8 cellular contexts compared by ENCODE assay signal in the genomic region with DNA sequence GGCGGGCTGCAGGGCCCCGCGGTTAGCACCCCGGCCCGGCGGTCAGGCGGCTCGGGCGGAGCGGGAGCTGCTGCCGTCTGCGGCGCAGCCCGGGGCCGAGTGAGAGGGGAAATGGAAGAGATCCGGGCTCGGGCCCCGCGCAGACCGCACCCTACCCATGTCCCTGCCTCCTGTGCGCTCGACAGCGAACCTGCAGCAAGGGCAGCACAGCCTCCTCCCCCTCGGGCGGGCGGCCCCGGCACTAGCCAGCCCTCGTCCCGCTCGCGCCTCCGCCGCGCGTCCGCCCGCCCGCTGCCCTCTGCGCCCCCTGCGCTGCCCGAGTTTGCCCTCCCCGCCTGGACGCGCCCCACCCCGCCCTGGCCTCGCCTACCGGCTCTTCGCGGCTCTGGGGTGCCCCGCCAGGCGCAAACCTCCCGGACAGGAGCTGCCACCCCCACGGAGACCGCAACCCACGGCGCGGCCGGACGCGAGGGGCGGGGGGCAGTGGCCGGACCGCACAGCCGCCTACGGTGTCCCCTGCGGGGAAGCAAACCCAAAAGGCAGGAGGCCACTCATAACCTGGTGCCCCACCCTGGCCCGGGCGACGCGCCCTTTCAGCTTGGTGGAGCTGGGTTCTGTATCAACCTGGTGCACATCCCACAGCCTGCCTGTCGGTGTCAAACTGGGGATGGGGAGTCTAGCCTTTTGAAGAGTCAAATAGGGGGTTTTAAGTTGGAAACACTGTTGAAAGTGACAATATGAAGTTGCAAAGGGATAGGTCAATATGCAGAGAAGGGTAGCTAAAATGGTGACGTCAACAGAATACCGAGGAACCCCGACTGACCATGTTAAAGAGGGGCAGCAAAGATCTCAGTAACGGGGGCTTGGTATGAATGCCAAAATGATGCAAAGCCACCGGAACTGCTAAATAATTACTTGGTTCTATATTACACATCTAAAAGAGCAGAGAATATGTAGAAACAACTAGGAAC. TPM values are rescaled to one million over a fixed set of nuclear protein-coding genes. Genes with fewer than 3 reads are reported as not detected.
DNase-seq lines count a peak whose midpoint lies in the region; ATAC-seq and TF ChIP-seq lines count a peak whose summit lies in the region.

A gene (minus strand): TSS at position 101 of the 971 bp plus-strand sequence. CDS start 454 bp downstream, outside the sequence.

- peaks cover 15 to 82% (median 47%) of the 10 kb centered on the region in 3 donors for H3K27me3 ChIP-seq in stomach

- H3K4me1 ChIP-seq in stomach: peaks cover 41 to 53% (median 52%) of the 10 kb centered on the region in 4 donors

- no peak for TF ChIP-seq POLR2A in stomach (IDR thresholded peaks at IDR 0.05)

- peaks cover 0 to 5% (median 0%) of the 10 kb centered on the region in 4 donors for H3K36me3 ChIP-seq in stomach

- ATAC-seq in activated T-cell treated with anti-CD3 and anti-CD28 coated beads, Interleukin-2, amount 50 U/mL, for 4 hours: peak in 1 of 2 donors; percentile 7

- no peak for TF ChIP-seq EP300 in stomach (IDR thresholded peaks at IDR 0.05)

- H3K27ac Mint-ChIP-seq in activated CD4-positive, alpha-beta T cell treated with anti-CD3 and anti-CD28 coated beads, Interleukin-2, amount 10 ng/mL, durations not matched to agents 24 days and 14 days: no peak within 1 kb of the TSS

- no peak for DNase-seq in activated CD4-positive, alpha-beta T cell treated with anti-CD3 and anti-CD28 coated beads, Interleukin-2, amount 10 ng/mL, durations not matched to agents 24 days and 14 days
- no peak for DNase-seq in activated CD4-positive, alpha-beta T cell treated with anti-CD3 and anti-CD28 coated beads, Interleukin-2, amount 50 U/mL, for 1 hour
- no peak for DNase-seq in activated T-cell treated with anti-CD3 and anti-CD28 coated beads, Interleukin-2, amount 50 U/mL, for 4 hours
- peak; percentile 62 for DNase-seq in islet precursor cell
- DNase-seq in stomach: peak; percentile 79
- no peak for DNase-seq in inferior parietal cortex (ENCODE audit: extremely low spot score)
- DNase-seq in NCI-H1930 (lab: John Stamatoyannopoulos, UW): no peak
- no peak for DNase-seq in NCI-H2107 treated with DMSO at 0.1 percent for 48 hours (lab: John Stamatoyannopoulos, UW; ENCODE audit: unreplicated experiment)

- peak within 1 kb of the TSS; percentile 69 to 85 (median 73) for H3K27ac ChIP-seq in stomach

- intact Hi-C loops in activated CD4-positive, alpha-beta T cell treated with anti-CD3 and anti-CD28 coated beads, Interleukin-2, amount 10 ng/mL, durations not matched to agents 24 days and 14 days (cut with micrococcal nuclease): no loop called here
- intact Hi-C loops in stomach (cut with DNase I; ENCODE audit: low total_unique reads): loop anchor here (10.0 kb wide), 1 partner anchor 54 kb away; no protein-coding TSS in a partner anchor

- WGBS in stomach, 5 donors: 1 to 6% (median 2%) methylated on average over 51 to 76 of the region's 76 CpGs

- no peaks in the 10 kb centered on the region for H3K9me3 Mint-ChIP-seq in activated CD4-positive, alpha-beta T cell treated with anti-CD3 and anti-CD28 coated beads, Interleukin-2, amount 10 ng/mL, durations not matched to agents 24 days and 14 days
- no peaks in the 10 kb centered on the region for H3K9me3 Mint-ChIP-seq in activated T-cell treated with anti-CD3 and anti-CD28 coated beads, Interleukin-2, amount 50 U/mL, for 4 hours

- peaks cover 10% of the 10 kb centered on the region for H3K4me1 Mint-ChIP-seq in activated CD4-positive, alpha-beta T cell treated with anti-CD3 and anti-CD28 coated beads, Interleukin-2, amount 10 ng/mL, durations not matched to agents 24 days and 14 days
- H3K4me1 Mint-ChIP-seq in activated T-cell treated with anti-CD3 and anti-CD28 coated beads, Interleukin-2, amount 50 U/mL, for 4 hours (ENCODE audit: low read depth): peaks cover 28% of the 10 kb centered on the region

- peaks cover 74% of the 10 kb centered on the region for H3K27me3 Mint-ChIP-seq in activated CD4-positive, alpha-beta T cell treated with anti-CD3 and anti-CD28 coated beads, Interleukin-2, amount 10 ng/mL, durations not matched to agents 24 days and 14 days
- H3K27me3 Mint-ChIP-seq in activated T-cell treated with anti-CD3 and anti-CD28 coated beads, Interleukin-2, amount 50 U/mL, for 4 hours (ENCODE audit: low read depth): peaks cover 56% of the 10 kb centered on the region

- peak within 1 kb of the TSS; percentile 46 to 61 (median 56) for H3K4me3 ChIP-seq in stomach

- no peak for TF ChIP-seq CTCF in stomach (IDR thresholded peaks at IDR 0.05)

- no peaks in the 10 kb centered on the region for H3K9me3 ChIP-seq in stomach

- peak within 1 kb of the TSS; percentile 37 for H3K4me3 Mint-ChIP-seq in activated CD4-positive, alpha-beta T cell treated with anti-CD3 and anti-CD28 coated beads, Interleukin-2, amount 10 ng/mL, durations not matched to agents 24 days and 14 days
- H3K4me3 Mint-ChIP-seq in activated T-cell treated with anti-CD3 and anti-CD28 coated beads, Interleukin-2, amount 50 U/mL, for 4 hours: peak within 1 kb of the TSS; percentile 46

- H3K36me3 Mint-ChIP-seq in activated CD4-positive, alpha-beta T cell treated with anti-CD3 and anti-CD28 coated beads, Interleukin-2, amount 10 ng/mL, durations not matched to agents 24 days and 14 days (ENCODE audit: low read depth): no peaks in the 10 kb centered on the region
- H3K36me3 Mint-ChIP-seq in activated T-cell treated with anti-CD3 and anti-CD28 coated beads, Interleukin-2, amount 50 U/mL, for 4 hours (ENCODE audit: insufficient read depth): no peaks in the 10 kb centered on the region

RNA-seq across cellular contexts. Expression of the gene that starts here (rescaled TPM):
- total RNA-seq in activated CD4-positive, alpha-beta T cell treated with anti-CD3 and anti-CD28 coated beads, Interleukin-2, amount 10 ng/mL, durations not matched to agents 24 days and 14 days: not detected in 2 replicates
- total RNA-seq in activated T-cell treated with anti-CD3 and anti-CD28 coated beads, Interleukin-2, amount 50 U/mL, for 4 hours: under 1 TPM in 1 of 3 donors, not detected in 2; 0.28 TPM
- total RNA-seq in stomach: 10 to 100 TPM in 4 of 5 donors, under 1 TPM in 1; 0.58 to 59.1 (median 16.5) TPM
- 1 to 10 TPM; 6.4 to 9.0 (median 7.8) TPM for polyA plus RNA-seq in stomach

Comparison
In these comparisons a context has a peak if more than half of its experiments do, and no peak if none do; other contexts are left out.
1. DNase-seq: peak in islet precursor cell (single experiment) and stomach (single experiment); none in activated CD4-positive, alpha-beta T cell treated with anti-CD3 and anti-CD28 coated beads, Interleukin-2, amount 10 ng/mL, durations not matched to agents 24 days and 14 days (single experiment), activated CD4-positive, alpha-beta T cell treated with anti-CD3 and anti-CD28 coated beads, Interleukin-2, amount 50 U/mL, for 1 hour (single experiment), activated T-cell treated with anti-CD3 and anti-CD28 coated beads, Interleukin-2, amount 50 U/mL, for 4 hours (single experiment), inferior parietal cortex (single experiment), NCI-H1930 (0 of 2) and NCI-H2107 treated with DMSO at 0.1 percent for 48 hours (single experiment).